ENCODE assay signal across 2 cellular contexts in the genomic region with DNA sequence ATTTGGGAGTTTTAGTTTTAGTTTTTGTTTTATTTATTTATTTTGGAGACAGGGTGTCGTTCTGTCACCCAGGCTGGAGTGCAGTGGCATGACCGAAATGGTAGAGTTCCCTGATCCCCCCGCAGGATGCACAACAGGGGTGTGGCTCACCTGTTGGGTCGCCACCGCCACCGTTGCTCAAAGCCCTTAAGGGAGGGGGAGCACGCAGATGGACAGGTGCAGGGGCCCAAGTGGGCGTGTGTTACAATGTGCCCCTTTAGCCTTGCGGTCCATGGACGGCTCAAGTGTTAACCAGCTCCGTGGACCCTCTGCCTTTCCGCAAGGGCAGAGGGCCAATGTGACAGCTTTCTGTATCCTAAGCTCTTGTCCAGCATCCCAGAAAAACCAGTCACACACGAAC.
TF ChIP-seq lines count a peak whose summit lies in the region.

No MANE protein-coding gene starts in this region.

TF ChIP-seq in HepG2, 621 proteins besides CTCF, POLR2A, EP300 and RAD21:
- TF ChIP-seq YY1 (IDR thresholded peaks at IDR 0.05; ENCODE audit: insufficient read depth, insufficient replicate concordance, low read depth, low read length), result no peak
- TF ChIP-seq ZNF367 (CRISPR knock-in tag; IDR thresholded peaks at IDR 0.05; ENCODE audit: borderline replicate concordance), result no peak

TF ChIP-seq in SK-N-SH treated with all-trans-retinoic acid at 6 μM for 48 hours, 23 proteins besides CTCF, POLR2A, EP300 and RAD21:
- TF ChIP-seq, protein P1, sequence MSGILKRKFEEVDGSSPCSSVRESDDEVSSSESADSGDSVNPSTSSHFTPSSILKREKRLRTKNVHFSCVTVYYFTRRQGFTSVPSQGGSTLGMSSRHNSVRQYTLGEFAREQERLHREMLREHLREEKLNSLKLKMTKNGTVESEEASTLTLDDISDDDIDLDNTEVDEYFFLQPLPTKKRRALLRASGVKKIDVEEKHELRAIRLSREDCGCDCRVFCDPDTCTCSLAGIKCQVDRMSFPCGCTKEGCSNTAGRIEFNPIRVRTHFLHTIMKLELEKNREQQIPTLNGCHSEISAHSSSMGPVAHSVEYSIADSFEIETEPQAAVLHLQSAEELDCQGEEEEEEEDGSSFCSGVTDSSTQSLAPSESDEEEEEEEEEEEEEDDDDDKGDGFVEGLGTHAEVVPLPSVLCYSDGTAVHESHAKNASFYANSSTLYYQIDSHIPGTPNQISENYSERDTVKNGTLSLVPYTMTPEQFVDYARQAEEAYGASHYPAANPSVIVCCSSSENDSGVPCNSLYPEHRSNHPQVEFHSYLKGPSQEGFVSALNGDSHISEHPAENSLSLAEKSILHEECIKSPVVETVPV (CRISPR knock-in tag; IDR thresholded peaks at IDR 0.05), result no peak
- no peak for TF ChIP-seq PPARA (CRISPR knock-in tag; IDR thresholded peaks at IDR 0.05; ENCODE audit: borderline replicate concordance)
- no peak for TF ChIP-seq OSR1 (CRISPR knock-in tag; IDR thresholded peaks at IDR 0.05)
- TF ChIP-seq RARB (CRISPR knock-in tag; IDR thresholded peaks at IDR 0.05), result no peak
- no peak for TF ChIP-seq TOX (CRISPR knock-in tag; IDR thresholded peaks at IDR 0.05; ENCODE audit: borderline replicate concordance)
- TF ChIP-seq, protein P2, sequence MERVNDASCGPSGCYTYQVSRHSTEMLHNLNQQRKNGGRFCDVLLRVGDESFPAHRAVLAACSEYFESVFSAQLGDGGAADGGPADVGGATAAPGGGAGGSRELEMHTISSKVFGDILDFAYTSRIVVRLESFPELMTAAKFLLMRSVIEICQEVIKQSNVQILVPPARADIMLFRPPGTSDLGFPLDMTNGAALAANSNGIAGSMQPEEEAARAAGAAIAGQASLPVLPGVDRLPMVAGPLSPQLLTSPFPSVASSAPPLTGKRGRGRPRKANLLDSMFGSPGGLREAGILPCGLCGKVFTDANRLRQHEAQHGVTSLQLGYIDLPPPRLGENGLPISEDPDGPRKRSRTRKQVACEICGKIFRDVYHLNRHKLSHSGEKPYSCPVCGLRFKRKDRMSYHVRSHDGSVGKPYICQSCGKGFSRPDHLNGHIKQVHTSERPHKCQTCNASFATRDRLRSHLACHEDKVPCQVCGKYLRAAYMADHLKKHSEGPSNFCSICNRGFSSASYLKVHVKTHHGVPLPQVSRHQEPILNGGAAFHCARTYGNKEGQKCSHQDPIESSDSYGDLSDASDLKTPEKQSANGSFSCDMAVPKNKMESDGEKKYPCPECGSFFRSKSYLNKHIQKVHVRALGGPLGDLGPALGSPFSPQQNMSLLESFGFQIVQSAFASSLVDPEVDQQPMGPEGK (CRISPR knock-in tag; IDR thresholded peaks at IDR 0.05; ENCODE audit: borderline replicate concordance), result no peak
